In genomic region chr2:127697482-127698180, GRCh38 we compare ENCODE assay signal across 32 cellular contexts. TPM values are rescaled to one million over a fixed set of nuclear protein-coding genes. Genes with fewer than 3 reads are reported as not detected.
"Had no signal": no experiment of that assay in that cellular context is flagged by ENCODE, and none has a peak within 500 bp of the region (broad histone marks: within the 10 kb centered on the region; RNA-seq: fewer than 3 reads in every experiment).

No MANE protein-coding gene starts in this region.

- H3K4me3 Mint-ChIP-seq: activated CD4-positive, alpha-beta T cell treated with anti-CD3 and anti-CD28 coated beads, Interleukin-2, amount 10 ng/mL, durations not matched to agents 7 days and 5 days; activated CD8-positive, alpha-beta T cell treated with anti-CD3 and anti-CD28 coated beads, Interleukin-2, amount 10 ng/mL, durations not matched to agents 7 days and 5 days; activated naive CD4-positive, alpha-beta T cell treated with anti-CD3 and anti-CD28 coated beads, Interleukin-2, amount 50 U/mL, for 24 hours; activated naive CD8-positive, alpha-beta T cell treated with anti-CD3 and anti-CD28 coated beads, Interleukin-2, amount 10 ng/mL, durations not matched to agents 7 days and 5 days; activated T-cell treated with anti-CD3 and anti-CD28 coated beads, Interleukin-2, amount 50 U/mL, for 24 hours; T-cell; T-helper 17 cell had no signal

- H3K27me3 ChIP-seq: ascending aorta, breast epithelium, Peyer's patch, SJSA1 had no signal

- H3K27me3 Mint-ChIP-seq: activated CD4-positive, alpha-beta T cell treated with anti-CD3 and anti-CD28 coated beads, Interleukin-2, amount 10 ng/mL, durations not matched to agents 7 days and 5 days; activated naive CD4-positive, alpha-beta T cell treated with anti-CD3 and anti-CD28 coated beads, Interleukin-2, amount 50 U/mL, for 24 hours; activated T-cell treated with anti-CD3 and anti-CD28 coated beads, Interleukin-2, amount 50 U/mL, for 24 hours; T-cell had no signal

- FAIRE-seq: TTC549 had no signal

- H3K9me3 Mint-ChIP-seq: activated CD4-positive, alpha-beta T cell treated with anti-CD3 and anti-CD28 coated beads, Interleukin-2, amount 10 ng/mL, durations not matched to agents 7 days and 5 days; activated naive CD4-positive, alpha-beta T cell treated with anti-CD3 and anti-CD28 coated beads, Interleukin-2, amount 50 U/mL, for 24 hours; activated naive CD8-positive, alpha-beta T cell treated with anti-CD3 and anti-CD28 coated beads, Interleukin-2, amount 10 ng/mL, durations not matched to agents 7 days and 5 days; activated T-cell treated with anti-CD3 and anti-CD28 coated beads, Interleukin-2, amount 50 U/mL, for 24 hours; activated T-helper 2 cell treated with anti-CD3 and anti-CD28 coated beads, Interferon-gamma antibody, Interleukin-2, Interleukin-4, amounts not matched to agents 10 μg/mL and 5 μg/mL and 100 μg/mL, durations not matched to agents 14 hours and 24 hours and 36 hours; T-cell had no signal

- H3K27ac ChIP-seq: ascending aorta, breast epithelium, Peyer's patch, SJSA1 had no signal

- H3K4me1 ChIP-seq: breast epithelium had no signal

- H3K36me3 ChIP-seq: ascending aorta, breast epithelium, Peyer's patch had no signal

- H3K27ac Mint-ChIP-seq: activated CD4-positive, alpha-beta T cell treated with anti-CD3 and anti-CD28 coated beads, Interleukin-2, amount 10 ng/mL, durations not matched to agents 7 days and 5 days; activated CD8-positive, alpha-beta T cell treated with anti-CD3 and anti-CD28 coated beads, Interleukin-2, amount 10 ng/mL, durations not matched to agents 7 days and 5 days; activated naive CD8-positive, alpha-beta T cell treated with anti-CD3 and anti-CD28 coated beads, Interleukin-2, amount 10 ng/mL, durations not matched to agents 7 days and 5 days; activated T-cell treated with anti-CD3 and anti-CD28 coated beads, Interleukin-2, amount 50 U/mL, for 24 hours; activated T-helper 2 cell treated with anti-CD3 and anti-CD28 coated beads, Interferon-gamma antibody, Interleukin-2, Interleukin-4, amounts not matched to agents 10 μg/mL and 5 μg/mL and 100 μg/mL, durations not matched to agents 14 hours and 24 hours and 36 hours; T-cell; T-helper 17 cell had no signal

- H3K4me2 ChIP-seq: SK-N-SH had no signal

- H3K4me3 ChIP-seq: ascending aorta, breast epithelium, Peyer's patch, SJSA1 had no signal

- ATAC-seq: activated CD8-positive, alpha-beta T cell treated with anti-CD3 and anti-CD28 coated beads, Interleukin-2, amount 10 ng/mL, durations not matched to agents 7 days and 5 days; PC-3; T-cell; T-helper 17 cell had no signal

- DNase-seq: activated CD4-positive, alpha-beta T cell treated with anti-CD3 and anti-CD28 coated beads, Interleukin-2, amount 10 ng/mL, durations not matched to agents 7 days and 5 days; activated CD4-positive, alpha-beta T cell treated with anti-CD3 and anti-CD28 coated beads, Interleukin-2, amount 50 U/mL, for 48 hours; activated CD8-positive, alpha-beta T cell treated with anti-CD3 and anti-CD28 coated beads, Interleukin-2, amount 10 ng/mL, durations not matched to agents 7 days and 5 days; activated gamma-delta T cell; activated naive CD4-positive, alpha-beta T cell treated with Interleukin-2 at 50 U/mL for 16 hours; activated naive CD8-positive, alpha-beta T cell treated with anti-CD3 and anti-CD28 coated beads, Interleukin-2, amount 10 ng/mL, durations not matched to agents 7 days and 5 days; activated T-cell treated with anti-CD3 and anti-CD28 coated beads, Interleukin-2, amount 50 U/mL, for 24 hours; amygdala; Karpas-422; NCI-H1105; NCI-H1417 treated with DMSO at 0.1 percent for 48 hours; NCI-H187 treated with DMSO at 0.1 percent for 48 hours; NCI-H2081; NCI-H510A; NCI-H526; NCI-H748 treated with DMSO at 0.1 percent for 48 hours; NK-92 treated with Interleukin-12 subunit alpha and Interleukin-12 subunit beta, amount 100 ng/mL, for 24 hours; PC-3; Peyer's patch; RPMI8226; SHP77 treated with DMSO at 0.1 percent for 48 hours; SK-N-SH; T-cell; T-helper 17 cell; T1000 had no signal

- H3K9ac ChIP-seq: SK-N-SH had no signal

- H3K9me3 ChIP-seq: ascending aorta, breast epithelium, Peyer's patch, SK-N-SH had no signal

RNA-seq across cellular contexts. Expression of gene LIMS2, which starts 22.3 kb away (rescaled TPM):
- total RNA-seq: MCF 10A had no signal

RNA-seq across cellular contexts. Expression of gene GPR17, which starts 51.7 kb away (rescaled TPM):
- total RNA-seq: activated CD4-positive, alpha-beta T cell treated with anti-CD3 and anti-CD28 coated beads, Interleukin-2, amount 10 ng/mL, durations not matched to agents 7 days and 5 days; activated CD8-positive, alpha-beta T cell treated with anti-CD3 and anti-CD28 coated beads, Interleukin-2, amount 10 ng/mL, durations not matched to agents 7 days and 5 days; activated naive CD8-positive, alpha-beta T cell treated with anti-CD3 and anti-CD28 coated beads, Interleukin-2, amount 10 ng/mL, durations not matched to agents 7 days and 5 days; activated T-helper 2 cell treated with anti-CD3 and anti-CD28 coated beads, Interferon-gamma antibody, Interleukin-2, Interleukin-4, amounts not matched to agents 10 μg/mL and 5 μg/mL and 100 μg/mL, durations not matched to agents 14 hours and 24 hours and 36 hours; ascending aorta; breast epithelium; MCF 10A; Peyer's patch; SJSA1; T-cell; T-helper 17 cell had no signal
